In the genomic region with DNA sequence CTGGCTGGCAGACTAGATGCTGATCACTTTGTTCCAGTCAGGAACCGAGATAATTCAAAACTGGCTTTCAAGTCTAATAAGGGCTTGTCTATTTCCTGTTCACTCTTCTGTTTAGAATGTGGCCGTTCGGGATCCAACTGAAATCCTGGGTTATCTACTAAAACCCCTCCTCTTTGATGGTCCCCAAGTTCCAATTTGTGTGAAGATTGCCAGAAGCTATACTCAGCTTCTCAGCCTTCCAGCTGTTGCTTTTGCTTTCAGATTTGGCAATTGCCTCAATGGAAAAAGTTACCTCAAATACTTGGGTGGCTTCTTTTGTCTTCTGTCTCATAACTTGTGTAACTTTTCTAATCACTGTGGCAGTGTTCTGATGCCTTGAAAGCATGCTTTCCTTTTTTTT, we compare ENCODE assay signal across 1 cellular context.
TF ChIP-seq lines count a peak whose summit lies in the region.

No MANE protein-coding gene starts in this region.

TF ChIP-seq in GM23338, 12 proteins besides CTCF, POLR2A, EP300 and RAD21 (continued from another document):
- no peak for TF ChIP-seq ZNF331 (CRISPR knock-in tag; IDR thresholded peaks at IDR 0.05; ENCODE audit: low read depth)
